ENCODE assay signal across 1 cellular context in genomic region chr7:157555921-157556320, GRCh38.
TF ChIP-seq lines count a peak whose summit lies in the region.

No MANE protein-coding gene starts in this region.

TF ChIP-seq in WTC11, 78 proteins besides CTCF, POLR2A, EP300 and RAD21 (continued from another document):
- TF ChIP-seq JUN (CRISPR knock-in tag; IDR thresholded peaks at IDR 0.05) (no peak), ZSCAN18 (CRISPR knock-in tag; IDR thresholded peaks at IDR 0.05) (no peak), FOXJ3 (CRISPR knock-in tag; IDR thresholded peaks at IDR 0.05; ENCODE audit: borderline replicate concordance) (no peak), ATF3 (CRISPR knock-in tag; conservative IDR thresholded peaks at IDR 0.05) (no peak), USF2 (CRISPR knock-in tag; IDR thresholded peaks at IDR 0.05) (no peak), ZNF138 (CRISPR knock-in tag; conservative IDR thresholded peaks at IDR 0.05) (no peak), USF1 (CRISPR knock-in tag; IDR thresholded peaks at IDR 0.05) (no peak), NFATC4 (CRISPR knock-in tag; IDR thresholded peaks at IDR 0.05) (no peak)
